In the genomic region with DNA sequence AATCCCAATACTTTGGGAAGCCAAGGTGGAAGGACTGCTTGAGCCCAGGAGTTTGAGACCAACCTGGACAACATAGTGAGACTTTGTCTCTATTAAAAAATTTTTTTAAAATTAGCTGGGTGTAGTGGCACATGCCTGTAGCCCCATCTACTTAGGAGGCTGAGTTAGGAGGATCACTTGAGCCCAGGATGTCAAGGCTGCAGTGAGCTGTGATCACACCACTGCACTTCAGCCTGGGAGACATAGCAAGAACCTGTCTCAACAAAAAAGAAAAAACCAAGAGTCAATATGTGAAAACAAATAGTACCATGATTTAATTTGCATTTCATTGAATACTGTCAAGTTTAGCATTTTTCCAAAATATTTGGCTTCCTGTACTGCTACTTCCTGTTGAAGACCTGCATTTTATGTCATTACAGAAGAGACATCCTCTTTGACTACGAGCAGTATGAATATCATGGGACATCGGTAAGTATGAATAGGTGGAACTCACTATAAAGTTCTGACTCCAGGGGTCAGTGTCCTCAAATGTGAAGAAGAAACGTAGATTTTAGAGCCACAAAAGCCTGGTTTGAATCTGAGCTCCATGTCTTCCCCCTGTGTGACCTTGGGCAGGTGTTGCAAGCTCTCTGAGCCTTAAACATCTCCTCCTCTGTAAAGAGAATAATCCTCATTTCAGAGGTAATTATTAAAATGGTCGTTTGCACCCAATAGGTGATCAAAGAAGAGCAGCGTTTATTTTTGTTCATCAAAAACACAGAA, we compare ENCODE assay signal across 13 cellular contexts. TPM values are rescaled to one million over a fixed set of nuclear protein-coding genes. Genes with fewer than 3 reads are reported as not detected.
DNase-seq lines count a peak whose midpoint lies in the region; ATAC-seq, FAIRE-seq and TF ChIP-seq lines count a peak whose summit lies in the region.
"Had no signal": no experiment of that assay in that cellular context is flagged by ENCODE, and none has a peak within 500 bp of the region (broad histone marks: within the 10 kb centered on the region; RNA-seq: fewer than 3 reads in every experiment).

No MANE protein-coding gene starts in this region.

- DNase-seq in DMS 273 (lab: John Stamatoyannopoulos, UW; ENCODE audit: unreplicated experiment), result peak; percentile 42
- no peak for DNase-seq in DMS 273 treated with DMSO at 0.1 percent for 48 hours (lab: John Stamatoyannopoulos, UW)
- DNase-seq in HFFc6, result peak; percentile 23
- DNase-seq in bronchial epithelial cell (ENCODE audit: low read depth), result peak; percentile 52
- peak; percentile 44 for DNase-seq in mesendoderm
- no peak for DNase-seq in H54 (ENCODE audit: insufficient read length, low spot score)
- DNase-seq in amniotic stem cell (lab: John Stamatoyannopoulos, UW), result no peak
- DNase-seq: H7, NCI-H446, thyroid gland had no signal

- H4K8ac ChIP-seq in mesendoderm (ENCODE audit: low read depth, low read length), result no peak overlapping the region

- H3K56ac ChIP-seq in mesendoderm (ENCODE audit: low read length), result no peak overlapping the region

- no peak for FAIRE-seq in bronchial epithelial cell (lab: Jason Lieb, UNC)
- FAIRE-seq in H54 (lab: Jason Lieb, UNC), result no peak
- FAIRE-seq: endometrium had no signal

- no peaks in the 10 kb centered on the region for H3K79me2 ChIP-seq in mesendoderm (ENCODE audit: control insufficient read depth, insufficient read depth, low read length)

- H3K4me3 ChIP-seq in bronchial epithelial cell (ENCODE audit: low read depth, low read length) (no peak overlapping the region), mesendoderm (ENCODE audit: low read length) (no peak overlapping the region)
- H3K4me3 ChIP-seq: thyroid gland had no signal

- H4K5ac ChIP-seq in mesendoderm (ENCODE audit: low read length), result no peak overlapping the region

- H2AK5ac ChIP-seq in mesendoderm (ENCODE audit: low read length), result no peak overlapping the region

- no peak for TF ChIP-seq POLR2A in H54 (IDR thresholded peaks at IDR 0.05; ENCODE audit: low read depth, low read length)

- no peaks in the 10 kb centered on the region for H3K4me1 ChIP-seq in mesendoderm (ENCODE audit: control insufficient read depth, low read depth, low read length)
- H3K4me1 ChIP-seq: thyroid gland had no signal

- H3K18ac ChIP-seq in mesendoderm (ENCODE audit: low read length), result no peak overlapping the region

- H3K4me2 ChIP-seq in mesendoderm (ENCODE audit: low read length), result no peak overlapping the region

- no peak overlapping the region for H3K9ac ChIP-seq in mesendoderm (ENCODE audit: low read length)

- peak overlapping the region; percentile 53; the same call in 1 of the 2 replicates for H3K27ac Mint-ChIP-seq in HFFc6

- no peak overlapping the region for H3K4ac ChIP-seq in mesendoderm (ENCODE audit: low read depth, low read length)

- H3K4me1 Mint-ChIP-seq in HFFc6 (ENCODE audit: low read depth), result peaks cover 15% of the 10 kb centered on the region

- peak; percentile 69 for TF ChIP-seq CTCF in HFFc6 (IDR thresholded peaks at IDR 0.05)
- peak; percentile 40 for TF ChIP-seq CTCF in bronchial epithelial cell (IDR thresholded peaks at IDR 0.05; ENCODE audit: insufficient read depth, low read length, severe bottlenecking)

- H3K27me3 ChIP-seq in bronchial epithelial cell (ENCODE audit: control insufficient read depth, insufficient read depth, low read length) (no peaks in the 10 kb centered on the region), mesendoderm (ENCODE audit: insufficient read depth, low read length, poor library complexity) (no peaks in the 10 kb centered on the region)
- H3K27me3 ChIP-seq: thyroid gland had no signal

- H2BK15ac ChIP-seq in mesendoderm (replicated peaks; ENCODE audit: low read depth), result no peak overlapping the region

- no peak overlapping the region for H3K23ac ChIP-seq in mesendoderm (ENCODE audit: low read length)

- H3K4me3 Mint-ChIP-seq in HFFc6, result no peak overlapping the region

- H3K27me3 Mint-ChIP-seq in HFFc6 (ENCODE audit: insufficient read depth), result peaks cover 2% of the 10 kb centered on the region; the same call in 1 of the 2 replicates

- no peak for ATAC-seq in HG02852 (IDR thresholded peaks at IDR 0.05; ENCODE audit: unreplicated experiment)

- H2BK120ac ChIP-seq in mesendoderm (ENCODE audit: low read depth, low read length), result no peak overlapping the region

- WGBS in mesendoderm (ENCODE audit: extremely low coverage, insufficient coverage, low lambda C conversion rate), result no CpG with 5 or more reads among the region's 5 CpGs

- H2BK5ac ChIP-seq in mesendoderm (ENCODE audit: low read length), result no peak overlapping the region

- no peak overlapping the region for H3K27ac ChIP-seq in mesendoderm (ENCODE audit: low read depth, low read length)
- H3K27ac ChIP-seq: 22Rv1, thyroid gland had no signal

- no peaks in the 10 kb centered on the region for H3K79me1 ChIP-seq in mesendoderm (ENCODE audit: low read length)

- H3K9me3 Mint-ChIP-seq in HFFc6, result no peaks in the 10 kb centered on the region

- H3K36me3 ChIP-seq in bronchial epithelial cell (ENCODE audit: control insufficient read depth, insufficient read depth, low read length) (no peaks in the 10 kb centered on the region), mesendoderm (ENCODE audit: control insufficient read depth, insufficient read depth, low read length) (peaks cover 1% of the 10 kb centered on the region)
- H3K36me3 ChIP-seq: thyroid gland had no signal

- peaks cover 4% of the 10 kb centered on the region for H3K36me3 Mint-ChIP-seq in HFFc6 (ENCODE audit: low read depth)

RNA-seq across cellular contexts. Expression of gene CDC45, which starts 16.0 kb away (rescaled TPM):
- 10 to 100 TPM in 5 of 6 experiments, 1 to 10 TPM in 1; 8.8 to 17.4 (median 16.2) TPM for total RNA-seq in HFFc6 (2021; fragmentation: NEBNext Ultra II Directional; extraction: Animal tissue kit (Norgen Biotek cat#: 25700))
- total RNA-seq in bronchial epithelial cell, result 0.26 and 1.2 TPM in 2 replicates
- polyA plus RNA-seq in mesendoderm (2013, experiment 1 of 2), result 20.0 TPM
- 20.5 TPM for polyA plus RNA-seq in mesendoderm (2013, experiment 2 of 2)

RNA-seq across cellular contexts. Expression of gene UFD1, which starts 16.8 kb away (rescaled TPM):
- total RNA-seq in HFFc6 (2021; fragmentation: NEBNext Ultra II Directional; extraction: Animal tissue kit (Norgen Biotek cat#: 25700)), result 100 to 1,000 TPM in 4 of 6 experiments, 10 to 100 TPM in 2; 94.9 to 134 (median 113) TPM
- 66.9 and 77.8 TPM in 2 replicates for total RNA-seq in bronchial epithelial cell
- 115 TPM for polyA plus RNA-seq in mesendoderm (2013, experiment 1 of 2)
- 113 TPM for polyA plus RNA-seq in mesendoderm (2013, experiment 2 of 2)

RNA-seq across cellular contexts. Expression of gene CLDN5, which starts 28.5 kb away (rescaled TPM):
- total RNA-seq in HFFc6 (2021; fragmentation: NEBNext Ultra II Directional; extraction: Animal tissue kit (Norgen Biotek cat#: 25700)), result under 1 TPM in 1 of 6 experiments, not detected in 5; 0.16 TPM
- total RNA-seq in bronchial epithelial cell, result 0.38 and 2.4 TPM in 2 replicates
- polyA plus RNA-seq in mesendoderm (2013, experiment 1 of 2), result 0.20 TPM
- 0.24 TPM for polyA plus RNA-seq in mesendoderm (2013, experiment 2 of 2)

RNA-seq across cellular contexts. Expression of gene C22orf39, which starts 48.2 kb away (rescaled TPM):
- total RNA-seq in HFFc6 (2021; fragmentation: NEBNext Ultra II Directional; extraction: Animal tissue kit (Norgen Biotek cat#: 25700)), result 10 to 100 TPM; 11.2 to 12.7 (median 12.2) TPM
- total RNA-seq in bronchial epithelial cell, result 25.3 and 38.9 TPM in 2 replicates
- 15.7 TPM for polyA plus RNA-seq in mesendoderm (2013, experiment 1 of 2)
- 15.7 TPM for polyA plus RNA-seq in mesendoderm (2013, experiment 2 of 2)

Comparison
In these comparisons a context has a peak if more than half of its experiments do, and no peak if none do; other contexts are left out.
1. DNase-seq: peak in DMS 273 (single experiment), HFFc6 (single experiment), bronchial epithelial cell (single experiment) and mesendoderm (single experiment); none in DMS 273 treated with DMSO at 0.1 percent for 48 hours (single experiment), H54 (single experiment) and amniotic stem cell (single experiment).